ENCODE assay signal across 10 cellular contexts in genomic region chr7:17523813-17524741, GRCh38.
DNase-seq lines count a peak whose midpoint lies in the region; ATAC-seq, FAIRE-seq and TF ChIP-seq lines count a peak whose summit lies in the region.
"Had no signal": no experiment of that assay in that cellular context is flagged by ENCODE, and none has a peak within 500 bp of the region (broad histone marks: within the 10 kb centered on the region; RNA-seq: fewer than 3 reads in every experiment).

No MANE protein-coding gene starts in this region.

- dilution Hi-C loops in keratinocyte (cut with MboI; ENCODE audit: extremely low pct_ligation_motif_present, low sequenced_read_pairs) = no loop called here

- H3K9me1 ChIP-seq in keratinocyte (ENCODE audit: control insufficient read depth, extremely low read depth, insufficient read depth, low read length) = no peaks in the 10 kb centered on the region

- H4K20me1 ChIP-seq in keratinocyte (ENCODE audit: control insufficient read depth, extremely low read depth, insufficient read depth, low read length) = no peaks in the 10 kb centered on the region

- no peaks in the 10 kb centered on the region for H3K27me3 Mint-ChIP-seq in WTC11 (ENCODE audit: low read depth)
- H3K27me3 Mint-ChIP-seq: CD4-positive, alpha-beta memory T cell had no signal

- 0 out of 2 replicates have a peak, but pooled peaks cover 5% of the 10 kb centered on the region for H3K4me1 Mint-ChIP-seq in WTC11

- H3K27ac Mint-ChIP-seq in WTC11 = no peak overlapping the region

- H3K27ac ChIP-seq in ACC112 (ENCODE audit: low read depth, low read length) (peak overlapping the region; percentile 99), keratinocyte (ENCODE audit: control insufficient read depth, insufficient read depth, low read length) (peak overlapping the region; percentile 27)

- no peaks in the 10 kb centered on the region for H3K9me3 Mint-ChIP-seq in WTC11
- H3K9me3 Mint-ChIP-seq: CD4-positive, alpha-beta memory T cell had no signal

- H3K4me2 ChIP-seq in keratinocyte (ENCODE audit: control insufficient read depth, extremely low read depth, insufficient read depth, low read depth, low read length) = peak overlapping the region; percentile 13

- ATAC-seq in WTC11 (no peak; the same call in 1 of the 2 replicates), GM19328 (IDR thresholded peaks at IDR 0.05; ENCODE audit: unreplicated experiment) (no peak), HG03442 (IDR thresholded peaks at IDR 0.05; ENCODE audit: unreplicated experiment) (no peak)

- TF ChIP-seq CTCF in WTC11 (IDR thresholded peaks at IDR 0.05) (no peak), keratinocyte (optimal IDR thresholded peaks at IDR 0.05 in 1 of 3, IDR thresholded peaks at IDR 0.05 in 1 of 3, conservative IDR thresholded peaks at IDR 0.05 in 1 of 3; ENCODE audit: extremely low read depth in 1 of 3, insufficient read depth in 2 of 3, low read length in 3 of 3) (no peak)

- peak overlapping the region; percentile 46 for H2AFZ ChIP-seq in ACC112 (ENCODE audit: low read length, unreplicated experiment)
- H2AFZ ChIP-seq in keratinocyte (ENCODE audit: control insufficient read depth, low read length) = peak overlapping the region; percentile 6

- no peak overlapping the region for H3K9ac ChIP-seq in keratinocyte (ENCODE audit: control insufficient read depth, extremely low read depth, insufficient read depth, low read length)

- no peaks in the 10 kb centered on the region for H3K27me3 ChIP-seq in ACC112 (ENCODE audit: insufficient read depth, low read length)
- H3K27me3 ChIP-seq in keratinocyte (ENCODE audit: control insufficient read depth, extremely low read depth, insufficient read depth, low read length) = no peaks in the 10 kb centered on the region

- DNase-seq in HT1080 (ENCODE audit: low read depth) = peak; percentile 21
- no peak for DNase-seq in WTC11 (ENCODE audit: low spot score)
- no peak for DNase-seq in keratinocyte (ENCODE audit: low read depth, low spot score)
- no peak for DNase-seq in NCI-H526 treated with DMSO at 0.1 percent for 48 hours (lab: John Stamatoyannopoulos, UW)
- no peak for DNase-seq in hypothalamus (lab: John Stamatoyannopoulos, UW)
- DNase-seq: left cardiac atrium had no signal

- H3K4me3 ChIP-seq in ACC112 (ENCODE audit: low read depth, low read length) (peak overlapping the region; percentile 65), keratinocyte (ENCODE audit: control insufficient read depth in 2 of 3, extremely low read depth in 1 of 3, insufficient read depth in 2 of 3, low read depth in 1 of 3, low read length in 3 of 3) (no peak overlapping the region)

- H3K36me3 ChIP-seq in ACC112 (ENCODE audit: insufficient read depth, low read length) = no peaks in the 10 kb centered on the region
- no peaks in the 10 kb centered on the region for H3K36me3 ChIP-seq in keratinocyte (ENCODE audit: control insufficient read depth in 2 of 2, extremely low read depth in 1 of 2, insufficient read depth in 2 of 2, low read length in 2 of 2)

- H3K36me3 Mint-ChIP-seq in WTC11 = no peaks in the 10 kb centered on the region
- H3K36me3 Mint-ChIP-seq: CD4-positive, alpha-beta memory T cell had no signal

- FAIRE-seq in keratinocyte (lab: Jason Lieb, UNC) = peak; percentile 71

- H3K4me1 ChIP-seq in ACC112 (ENCODE audit: control insufficient read depth, insufficient read depth, low read length, unreplicated experiment) (peaks cover 77% of the 10 kb centered on the region), keratinocyte (ENCODE audit: control insufficient read depth, extremely low read depth, insufficient read depth, low read length) (peaks cover 19% of the 10 kb centered on the region)

- H3K79me2 ChIP-seq in ACC112 (ENCODE audit: control insufficient read depth, insufficient read depth, low read length, unreplicated experiment) (no peaks in the 10 kb centered on the region), keratinocyte (ENCODE audit: control insufficient read depth, insufficient read depth, low read length) (no peaks in the 10 kb centered on the region)

- no peaks in the 10 kb centered on the region for H3K9me3 ChIP-seq in keratinocyte (ENCODE audit: control insufficient read depth, low read depth, low read length)

- POLR2A ChIA-PET in WTC11 (lab: Charles Lee) = no interaction called here

- H3K4me3 Mint-ChIP-seq in WTC11 = no peak overlapping the region

- CTCF ChIA-PET in WTC11 (lab: Charles Lee) = interaction anchor here (1.2 kb wide), 1 partner anchor 223 kb away, joined by 3 read pairs; no protein-coding TSS in a partner anchor

TF ChIP-seq in WTC11, 78 proteins besides CTCF, POLR2A, EP300 and RAD21:
- TF ChIP-seq IRF2 (CRISPR knock-in tag; IDR thresholded peaks at IDR 0.05; ENCODE audit: borderline replicate concordance, low read depth) = no peak
- peak; percentile 97 for TF ChIP-seq GABPB1 (CRISPR knock-in tag; IDR thresholded peaks at IDR 0.05)
